In the genomic region with DNA sequence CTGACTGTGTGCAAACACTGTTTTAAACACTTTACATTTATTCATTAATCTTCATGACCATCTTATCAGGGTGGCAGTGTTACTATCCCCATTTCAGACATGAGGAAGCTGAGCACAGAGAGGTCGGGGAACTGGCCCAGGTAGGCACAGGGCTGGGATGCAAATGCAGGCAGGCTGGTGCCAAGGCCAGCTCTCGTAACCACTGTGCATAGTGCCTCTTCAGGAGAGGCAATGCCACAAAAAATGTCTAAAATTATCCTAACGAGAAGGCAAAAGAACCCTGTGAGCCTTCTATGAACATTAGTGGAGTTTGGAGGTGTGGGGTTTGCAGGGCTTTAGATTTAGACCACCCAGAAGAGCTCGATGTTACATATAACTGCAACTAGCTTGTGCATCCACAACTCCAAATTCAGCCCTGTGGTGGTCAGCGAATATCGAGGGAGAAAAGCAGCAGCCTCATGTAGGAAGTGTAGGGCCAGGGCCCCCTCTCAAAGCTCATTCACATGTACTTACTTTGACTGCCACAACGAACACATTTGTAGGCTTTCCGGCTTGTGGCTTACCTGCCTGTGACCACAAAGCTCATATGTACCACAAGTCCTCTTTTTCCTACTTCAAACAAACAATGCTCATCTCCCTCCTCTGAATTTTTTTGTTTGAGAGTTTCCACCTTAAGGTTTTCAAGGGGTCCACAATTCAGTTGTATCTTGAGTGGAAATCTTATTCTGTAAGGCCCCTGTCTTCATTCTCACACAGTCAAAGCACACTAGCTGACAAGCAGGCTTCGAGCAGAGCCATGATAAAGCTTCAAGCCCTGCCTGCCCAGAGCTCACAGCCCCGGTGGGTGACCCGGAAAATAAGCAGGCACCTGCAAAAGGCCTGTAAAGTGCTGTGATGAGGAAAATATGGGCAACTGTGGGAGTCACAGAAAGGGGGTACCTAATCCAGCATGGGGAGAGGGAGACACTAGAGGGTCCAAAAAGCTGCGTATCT, we compare ENCODE assay signal across 15 cellular contexts.
DNase-seq lines count a peak whose midpoint lies in the region; ATAC-seq, FAIRE-seq and TF ChIP-seq lines count a peak whose summit lies in the region.
"Had no signal": no experiment of that assay in that cellular context is flagged by ENCODE, and none has a peak within 500 bp of the region (broad histone marks: within the 10 kb centered on the region; RNA-seq: fewer than 3 reads in every experiment).

No MANE protein-coding gene starts in this region.

- POLR2A ChIA-PET in HepG2 (lab: Yijun Ruan, JAX) = no interaction called here

- no peak overlapping the region for H3K4me3 ChIP-seq in BLaER1
- no peak overlapping the region for H3K4me3 ChIP-seq in HepG2 (replicated peaks in 1 of 3; ENCODE audit: insufficient read depth in 1 of 3, low read depth in 2 of 3, low read length in 3 of 3)
- no peak overlapping the region for H3K4me3 ChIP-seq in SJCRH30

- no peak overlapping the region for H3K9ac ChIP-seq in BLaER1
- no peak overlapping the region for H3K9ac ChIP-seq in HepG2 (ENCODE audit: insufficient read depth, low read depth, low read length)
- H3K9ac ChIP-seq: parathyroid adenoma had no signal

- no peak overlapping the region for H3K4me3 Mint-ChIP-seq in CD14-positive monocyte
- H3K4me3 Mint-ChIP-seq: stimulated activated memory B cell treated with anti-CD40 and anti-IgM and Interleukin-4, amounts not matched to agents 10 μg/mL and 1 μg/mL and 100 μg/mL, for 72 hours had no signal

- DNase-seq in Kasumi-1 (lab: John Stamatoyannopoulos, UW) (peak; percentile 27 to 28), activated T-cell treated with anti-CD3 and anti-CD28 coated beads for 24 hours (ENCODE audit: low read depth) (peak; percentile 15), HepG2 (ENCODE audit: low spot score) (no peak), Ammon's horn (ENCODE audit: low spot score) (no peak), SJCRH30 (no peak), CD14-positive monocyte (ENCODE audit: low spot score) (no peak)
- DNase-seq: activated CD4-positive, CD25-positive, alpha-beta regulatory T cell treated with anti-CD3 and anti-CD28 coated beads, Interleukin-2, amount 50 U/mL, for 72 hours; BE2C; NCI-H69 had no signal

- H3K27ac ChIP-seq in BLaER1 (no peak overlapping the region), HepG2 (ENCODE audit: extremely low read length, insufficient read depth, low read length) (no peak overlapping the region), SJCRH30 (no peak overlapping the region)
- H3K27ac ChIP-seq: parathyroid adenoma had no signal

- in situ Hi-C loops in HepG2 (cut with HindIII; ENCODE audit: extremely low pct_ligation_motif_present, low pct_unique_long_range_greater_than_20kb) = no loop called here

- no peak overlapping the region for H2AFZ ChIP-seq in HepG2 (ENCODE audit: low read length)
- H2AFZ ChIP-seq: parathyroid adenoma had no signal

- TF ChIP-seq EP300 in HepG2 (IDR thresholded peaks at IDR 0.05; ENCODE audit: low read depth in 2 of 2, low read length in 2 of 2) (no peak), HepG2 (CRISPR knock-in tag; IDR thresholded peaks at IDR 0.05; ENCODE audit: borderline replicate concordance) (no peak)

- ATAC-seq in HepG2 (no peak), HG02973 (IDR thresholded peaks at IDR 0.05; ENCODE audit: unreplicated experiment) (no peak)
- ATAC-seq: stimulated activated memory B cell treated with anti-CD40 and anti-IgM and Interleukin-4, amounts not matched to agents 10 μg/mL and 1 μg/mL and 100 μg/mL, for 72 hours had no signal

- no peak for TF ChIP-seq RAD21 in HepG2 (CRISPR knock-in tag; IDR thresholded peaks at IDR 0.05)

- H3K9me3 ChIP-seq in BLaER1 (no peaks in the 10 kb centered on the region), HepG2 (ENCODE audit: low read length) (no peaks in the 10 kb centered on the region), SJCRH30 (replicated peaks) (no peaks in the 10 kb centered on the region)
- H3K9me3 ChIP-seq: BE2C had no signal

- no TSS peak for BruUV-seq in HepG2 (replicated peaks; lab: Mats Ljungman, UMichigan)

- no peak for FAIRE-seq in HepG2 (lab: Jason Lieb, UNC)
- FAIRE-seq: endometrium, islet of Langerhans had no signal

- CTCF ChIA-PET in HepG2 (lab: Yijun Ruan, JAX; ENCODE audit: low intra/inter-chr PET ratio, low total read pairs) = no interaction called here

- TF ChIP-seq CTCF in HepG2 (CRISPR knock-in tag; IDR thresholded peaks at IDR 0.05) (no peak), CD14-positive monocyte (IDR thresholded peaks at IDR 0.05) (no peak)

- H3K36me3 ChIP-seq in BLaER1 (no peaks in the 10 kb centered on the region), HepG2 (replicated peaks in 1 of 2; ENCODE audit: control insufficient read depth in 1 of 2, insufficient read depth in 2 of 2, low read length in 2 of 2) (no peaks in the 10 kb centered on the region), SJCRH30 (no peaks in the 10 kb centered on the region)
- H3K36me3 ChIP-seq: BE2C had no signal

- H3K4me1 Mint-ChIP-seq in CD14-positive monocyte = peaks cover 9% of the 10 kb centered on the region

- intact Hi-C loops in HepG2 (cut with micrococcal nuclease; ENCODE audit: unreplicated experiment) = no loop called here
- intact Hi-C loops in CD14-positive monocyte (cut with micrococcal nuclease) = no loop called here

- H3K36me3 Mint-ChIP-seq in CD14-positive monocyte = no peaks in the 10 kb centered on the region
- H3K36me3 Mint-ChIP-seq: stimulated activated memory B cell treated with anti-CD40 and anti-IgM and Interleukin-4, amounts not matched to agents 10 μg/mL and 1 μg/mL and 100 μg/mL, for 72 hours had no signal

- H4K20me1 ChIP-seq in BLaER1 (no peaks in the 10 kb centered on the region), HepG2 (ENCODE audit: insufficient read depth, low read length) (no peaks in the 10 kb centered on the region)

- H3K4me2 ChIP-seq in BLaER1 (peak overlapping the region; percentile 40), HepG2 (ENCODE audit: low read depth, low read length) (no peak overlapping the region)

- H3K4me1 ChIP-seq in BLaER1 (peaks cover 11% of the 10 kb centered on the region), HepG2 (ENCODE audit: insufficient read depth, low read length) (no peaks in the 10 kb centered on the region), SJCRH30 (no peaks in the 10 kb centered on the region)
- H3K4me1 ChIP-seq: BE2C, parathyroid adenoma had no signal

- no peak overlapping the region for H3K27ac Mint-ChIP-seq in CD14-positive monocyte
- H3K27ac Mint-ChIP-seq: stimulated activated memory B cell treated with anti-CD40 and anti-IgM and Interleukin-4, amounts not matched to agents 10 μg/mL and 1 μg/mL and 100 μg/mL, for 72 hours had no signal

- WGBS in HepG2 (ENCODE audit: low lambda C conversion rate) = 22% methylated on average over 10 of the region's 12 CpGs

- TF ChIP-seq POLR2A in HepG2 (IDR thresholded peaks at IDR 0.05; ENCODE audit: insufficient read depth in 1 of 2, low read depth in 2 of 2, low read length in 2 of 2) = no peak

- H3K27me3 ChIP-seq in BLaER1 (no peaks in the 10 kb centered on the region), HepG2 (ENCODE audit: control insufficient read depth in 1 of 2, insufficient read depth in 2 of 2, low read length in 2 of 2) (peaks cover 0 to 3% of the 10 kb centered on the region in 2 experiments; a peak in 1 of 5 replicates), SJCRH30 (no peaks in the 10 kb centered on the region)
- H3K27me3 ChIP-seq: BE2C had no signal

- peaks cover 0 to 4% (median 2%) of the 10 kb centered on the region in 3 donors for H3K27me3 Mint-ChIP-seq in CD14-positive monocyte (ENCODE audit: low read depth in 3 of 3)
- H3K27me3 Mint-ChIP-seq: stimulated activated memory B cell treated with anti-CD40 and anti-IgM and Interleukin-4, amounts not matched to agents 10 μg/mL and 1 μg/mL and 100 μg/mL, for 72 hours had no signal

- no peaks in the 10 kb centered on the region for H3K9me3 Mint-ChIP-seq in CD14-positive monocyte
- H3K9me3 Mint-ChIP-seq: stimulated activated memory B cell treated with anti-CD40 and anti-IgM and Interleukin-4, amounts not matched to agents 10 μg/mL and 1 μg/mL and 100 μg/mL, for 72 hours had no signal

- no peaks in the 10 kb centered on the region for H3K79me2 ChIP-seq in HepG2 (ENCODE audit: insufficient read depth, low read length)
- H3K79me2 ChIP-seq: parathyroid adenoma had no signal

TF ChIP-seq in HepG2, 621 proteins besides CTCF, POLR2A, EP300 and RAD21:
- TF ChIP-seq, protein P1, sequence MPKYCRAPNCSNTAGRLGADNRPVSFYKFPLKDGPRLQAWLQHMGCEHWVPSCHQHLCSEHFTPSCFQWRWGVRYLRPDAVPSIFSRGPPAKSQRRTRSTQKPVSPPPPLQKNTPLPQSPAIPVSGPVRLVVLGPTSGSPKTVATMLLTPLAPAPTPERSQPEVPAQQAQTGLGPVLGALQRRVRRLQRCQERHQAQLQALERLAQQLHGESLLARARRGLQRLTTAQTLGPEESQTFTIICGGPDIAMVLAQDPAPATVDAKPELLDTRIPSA (CRISPR knock-in tag; IDR thresholded peaks at IDR 0.05; ENCODE audit: borderline replicate concordance) = no peak
- TF ChIP-seq ZNF768 (CRISPR knock-in tag; IDR thresholded peaks at IDR 0.05) = peak; percentile 55; the same call in 1 of the 2 replicates
TF ChIP-seq in HepG2: peak in this region for 1.

Comparison
In these comparisons a context has a peak if more than half of its experiments do, and no peak if none do; other contexts are left out.
1. DNase-seq: peak in Kasumi-1 (2 of 2) and activated T-cell treated with anti-CD3 and anti-CD28 coated beads for 24 hours (single experiment); none in HepG2 (single experiment), Ammon's horn (single experiment), SJCRH30 (0 of 2) and CD14-positive monocyte (single experiment).